Comparison of ENCODE assay signal across 1 cellular context in genomic region chrX:127459784-127460183, GRCh38.
TF ChIP-seq lines count a peak whose summit lies in the region.

No MANE protein-coding gene starts in this region.

TF ChIP-seq in GM23338, 12 proteins besides CTCF, POLR2A, EP300 and RAD21 (continued from another document):
- no peak for TF ChIP-seq REST (IDR thresholded peaks at IDR 0.05; ENCODE audit: unreplicated experiment)
- TF ChIP-seq ETS1 (IDR thresholded peaks at IDR 0.05): no peak
- TF ChIP-seq CREB1 (CRISPR knock-in tag; IDR thresholded peaks at IDR 0.05; ENCODE audit: low read depth): no peak
- TF ChIP-seq ZNF331 (CRISPR knock-in tag; IDR thresholded peaks at IDR 0.05; ENCODE audit: low read depth): no peak
- no peak for TF ChIP-seq EZH2phosphoT487 (IDR thresholded peaks at IDR 0.05; ENCODE audit: unreplicated experiment)
- TF ChIP-seq ZNF462 (CRISPR knock-in tag; IDR thresholded peaks at IDR 0.05): no peak
